1 cellular context compared by ENCODE assay signal in genomic region chr9:38153152-38153909, GRCh38.
TF ChIP-seq lines count a peak whose summit lies in the region.

No MANE protein-coding gene starts in this region.

TF ChIP-seq in HepG2, 621 proteins besides CTCF, POLR2A, EP300 and RAD21 (continued from another document):
- TF ChIP-seq, protein P1, sequence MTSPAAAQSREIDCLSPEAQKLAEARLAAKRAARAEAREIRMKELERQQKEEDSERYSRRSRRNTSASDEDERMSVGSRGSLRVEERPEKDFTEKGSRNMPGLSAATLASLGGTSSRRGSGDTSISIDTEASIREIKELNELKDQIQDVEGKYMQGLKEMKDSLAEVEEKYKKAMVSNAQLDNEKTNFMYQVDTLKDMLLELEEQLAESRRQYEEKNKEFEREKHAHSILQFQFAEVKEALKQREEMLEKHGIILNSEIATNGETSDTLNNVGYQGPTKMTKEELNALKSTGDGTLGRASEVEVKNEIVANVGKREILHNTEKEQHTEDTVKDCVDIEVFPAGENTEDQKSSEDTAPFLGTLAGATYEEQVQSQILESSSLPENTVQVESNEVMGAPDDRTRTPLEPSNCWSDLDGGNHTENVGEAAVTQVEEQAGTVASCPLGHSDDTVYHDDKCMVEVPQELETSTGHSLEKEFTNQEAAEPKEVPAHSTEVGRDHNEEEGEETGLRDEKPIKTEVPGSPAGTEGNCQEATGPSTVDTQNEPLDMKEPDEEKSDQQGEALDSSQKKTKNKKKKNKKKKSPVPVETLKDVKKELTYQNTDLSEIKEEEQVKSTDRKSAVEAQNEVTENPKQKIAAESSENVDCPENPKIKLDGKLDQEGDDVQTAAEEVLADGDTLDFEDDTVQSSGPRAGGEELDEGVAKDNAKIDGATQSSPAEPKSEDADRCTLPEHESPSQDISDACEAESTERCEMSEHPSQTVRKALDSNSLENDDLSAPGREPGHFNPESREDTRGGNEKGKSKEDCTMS (CRISPR knock-in tag; conservative IDR thresholded peaks at IDR 0.05), result no peak
- TF ChIP-seq, protein P2, sequence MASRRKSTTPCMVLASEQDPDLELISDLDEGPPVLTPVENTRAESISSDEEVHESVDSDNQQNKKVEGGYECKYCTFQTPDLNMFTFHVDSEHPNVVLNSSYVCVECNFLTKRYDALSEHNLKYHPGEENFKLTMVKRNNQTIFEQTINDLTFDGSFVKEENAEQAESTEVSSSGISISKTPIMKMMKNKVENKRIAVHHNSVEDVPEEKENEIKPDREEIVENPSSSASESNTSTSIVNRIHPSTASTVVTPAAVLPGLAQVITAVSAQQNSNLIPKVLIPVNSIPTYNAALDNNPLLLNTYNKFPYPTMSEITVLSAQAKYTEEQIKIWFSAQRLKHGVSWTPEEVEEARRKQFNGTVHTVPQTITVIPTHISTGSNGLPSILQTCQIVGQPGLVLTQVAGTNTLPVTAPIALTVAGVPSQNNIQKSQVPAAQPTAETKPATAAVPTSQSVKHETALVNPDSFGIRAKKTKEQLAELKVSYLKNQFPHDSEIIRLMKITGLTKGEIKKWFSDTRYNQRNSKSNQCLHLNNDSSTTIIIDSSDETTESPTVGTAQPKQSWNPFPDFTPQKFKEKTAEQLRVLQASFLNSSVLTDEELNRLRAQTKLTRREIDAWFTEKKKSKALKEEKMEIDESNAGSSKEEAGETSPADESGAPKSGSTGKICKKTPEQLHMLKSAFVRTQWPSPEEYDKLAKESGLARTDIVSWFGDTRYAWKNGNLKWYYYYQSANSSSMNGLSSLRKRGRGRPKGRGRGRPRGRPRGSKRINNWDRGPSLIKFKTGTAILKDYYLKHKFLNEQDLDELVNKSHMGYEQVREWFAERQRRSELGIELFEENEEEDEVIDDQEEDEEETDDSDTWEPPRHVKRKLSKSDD (CRISPR knock-in tag; IDR thresholded peaks at IDR 0.05; ENCODE audit: low read depth), result no peak
- TF ChIP-seq ATF7 (IDR thresholded peaks at IDR 0.05) (no peak), ATF7 (CRISPR knock-in tag; IDR thresholded peaks at IDR 0.05) (no peak), MNT (IDR thresholded peaks at IDR 0.05) (no peak), MTF2 (CRISPR knock-in tag; IDR thresholded peaks at IDR 0.05; ENCODE audit: borderline replicate concordance) (no peak), KAT7 (CRISPR knock-in tag; IDR thresholded peaks at IDR 0.05; ENCODE audit: borderline replicate concordance) (no peak), ZNF577 (CRISPR knock-in tag; IDR thresholded peaks at IDR 0.05; ENCODE audit: borderline replicate concordance, low read depth) (no peak), JUNB (CRISPR knock-in tag; IDR thresholded peaks at IDR 0.05; ENCODE audit: borderline replicate concordance) (no peak), NR2F1 (CRISPR knock-in tag; IDR thresholded peaks at IDR 0.05) (peak; percentile 23 to 31; a peak in 2 of 4 replicates), GPN1 (CRISPR knock-in tag; IDR thresholded peaks at IDR 0.05; ENCODE audit: borderline replicate concordance) (no peak), UBTF (CRISPR knock-in tag; IDR thresholded peaks at IDR 0.05) (no peak), ESRRA (CRISPR knock-in tag; IDR thresholded peaks at IDR 0.05; ENCODE audit: low read depth) (no peak), RXRA (CRISPR knock-in tag; IDR thresholded peaks at IDR 0.05) (peak; percentile 59; the same call in 1 of the 2 replicates), ZNF780A (CRISPR knock-in tag; IDR thresholded peaks at IDR 0.05) (no peak), ZNF816 (CRISPR knock-in tag; IDR thresholded peaks at IDR 0.05; ENCODE audit: borderline replicate concordance) (no peak), CBFB (CRISPR knock-in tag; IDR thresholded peaks at IDR 0.05) (no peak), GFI1 (CRISPR knock-in tag; IDR thresholded peaks at IDR 0.05; ENCODE audit: borderline replicate concordance) (0 out of 2 replicates have a peak, but pooled peaks have one; percentile 25), BCL6 (CRISPR knock-in tag; IDR thresholded peaks at IDR 0.05) (peak; percentile 70), ZFP90 (CRISPR knock-in tag; IDR thresholded peaks at IDR 0.05; ENCODE audit: borderline replicate concordance) (no peak), NR2F2 (IDR thresholded peaks at IDR 0.05; ENCODE audit: borderline replicate concordance, low read depth) (0 out of 2 replicates have a peak, but pooled peaks have one; percentile 33), NR2F6 (IDR thresholded peaks at IDR 0.05) (no peak), NR2F6 (CRISPR knock-in tag; IDR thresholded peaks at IDR 0.05) (peak; percentile 35; the same call in 1 of the 2 replicates), BORCS8-MEF2B (CRISPR knock-in tag; IDR thresholded peaks at IDR 0.05) (no peak), USF2 (IDR thresholded peaks at IDR 0.05; ENCODE audit: low read depth, low read length) (no peak), USF2 (CRISPR knock-in tag; IDR thresholded peaks at IDR 0.05; ENCODE audit: borderline replicate concordance) (0 out of 2 replicates have a peak, but pooled peaks have one; percentile 34)
- TF ChIP-seq, protein P3, sequence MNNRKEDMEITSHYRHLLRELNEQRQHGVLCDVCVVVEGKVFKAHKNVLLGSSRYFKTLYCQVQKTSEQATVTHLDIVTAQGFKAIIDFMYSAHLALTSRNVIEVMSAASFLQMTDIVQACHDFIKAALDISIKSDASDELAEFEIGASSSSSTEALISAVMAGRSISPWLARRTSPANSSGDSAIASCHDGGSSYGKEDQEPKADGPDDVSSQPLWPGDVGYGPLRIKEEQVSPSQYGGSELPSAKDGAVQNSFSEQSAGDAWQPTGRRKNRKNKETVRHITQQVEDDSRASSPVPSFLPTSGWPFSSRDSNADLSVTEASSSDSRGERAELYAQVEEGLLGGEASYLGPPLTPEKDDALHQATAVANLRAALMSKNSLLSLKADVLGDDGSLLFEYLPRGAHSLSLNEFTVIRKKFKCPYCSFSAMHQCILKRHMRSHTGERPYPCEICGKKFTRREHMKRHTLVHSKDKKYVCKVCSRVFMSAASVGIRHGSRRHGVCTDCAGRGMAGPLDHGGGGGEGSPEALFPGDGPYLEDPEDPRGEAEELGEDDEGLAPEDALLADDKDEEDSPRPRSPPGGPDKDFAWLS (CRISPR knock-in tag; IDR thresholded peaks at IDR 0.05; ENCODE audit: borderline replicate concordance), result no peak
